ENCODE assay signal across 17 cellular contexts in the genomic region with DNA sequence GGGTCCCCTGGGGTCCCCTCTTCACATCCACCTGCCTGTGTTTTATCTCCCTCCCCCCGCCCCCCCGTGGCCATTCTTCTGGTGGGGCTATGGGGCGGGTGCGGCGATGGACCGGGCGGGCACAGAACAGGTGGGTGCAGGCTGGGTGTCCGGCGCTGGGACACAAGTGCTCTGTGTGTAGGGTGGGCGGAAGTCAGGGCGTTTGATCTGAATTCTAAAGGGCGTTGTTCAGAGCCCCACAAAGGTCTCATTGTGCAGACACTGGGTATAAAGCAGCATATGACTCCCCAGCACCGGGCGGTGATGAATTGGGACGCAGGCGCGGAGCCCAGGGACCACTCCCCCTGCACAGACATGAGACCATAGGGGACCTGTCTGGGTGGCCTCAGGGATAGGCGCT. TPM values are rescaled to one million over a fixed set of nuclear protein-coding genes. Genes with fewer than 3 reads are reported as not detected.
DNase-seq lines count a peak whose midpoint lies in the region.
"Had no signal": no experiment of that assay in that cellular context is flagged by ENCODE, and none has a peak within 500 bp of the region (broad histone marks: within the 10 kb centered on the region; RNA-seq: fewer than 3 reads in every experiment).

GJB1 (plus strand) TSS at position 296 of the 400 bp plus-strand sequence. CDS start 484 bp downstream, outside the sequence.

- H3K27me3 ChIP-seq in HAP-1 (ENCODE audit: low read depth): no peaks in the 10 kb centered on the region
- H3K27me3 ChIP-seq: esophagus muscularis mucosa had no signal

- peaks cover 6% of the 10 kb centered on the region; the same call in 1 of the 2 replicates for H3K4me1 ChIP-seq in HAP-1
- H3K4me1 ChIP-seq: esophagus muscularis mucosa had no signal

- no peaks in the 10 kb centered on the region for H3K36me3 ChIP-seq in HAP-1 (replicated peaks)
- H3K36me3 ChIP-seq: esophagus muscularis mucosa, thoracic aorta had no signal

- H3K4me3 ChIP-seq in HAP-1: no peak within 1 kb of the TSS
- H3K4me3 ChIP-seq: esophagus muscularis mucosa, thoracic aorta had no signal

- DNase-seq in SW480 (ENCODE audit: low spot score) (peak; percentile 94), head of caudate nucleus (peak; percentile 34 to 89 (median 73)), mucosa of gallbladder (ENCODE audit: low spot score) (no peak), NCI-H510A (lab: John Stamatoyannopoulos, UW) (no peak), HAP-1 (ENCODE audit: low spot score in 2 of 2) (no peak), NCI-H2171 treated with DMSO at 0.1 percent for 48 hours (lab: John Stamatoyannopoulos, UW) (no peak)
- no peak for DNase-seq in activated CD8-positive, alpha-beta memory T cell treated with anti-CD3 and anti-CD28 coated beads, Interleukin-2, amount 50 U/mL, for 4 hours
- DNase-seq: glutamatergic neuron, immature natural killer cell, NCI-H1930, RPMI8226 had no signal

- no peaks in the 10 kb centered on the region for H3K9me3 ChIP-seq in HAP-1
- H3K9me3 ChIP-seq: esophagus muscularis mucosa, thoracic aorta had no signal

- peak within 1 kb of the TSS; percentile 76 for H3K27ac ChIP-seq in temporal lobe (ENCODE audit: low read depth, low read length)
- H3K27ac ChIP-seq: esophagus muscularis mucosa, KMS-11, thoracic aorta had no signal

- intact Hi-C loops in head of caudate nucleus (cut with DNase I): no loop called here

- in situ Hi-C loops in HAP-1 (cut with MboI; ENCODE audit: low sequenced_read_pairs): no loop called here

RNA-seq across cellular contexts. Expression of gene GJB1, which starts in this region (rescaled TPM):
- total RNA-seq in mucosa of gallbladder (228 TPM), temporal lobe (under 0.01 TPM)
- total RNA-seq: bronchial epithelial cell; natural killer cell treated with Interleukin-12 subunit alpha and Interleukin-12 subunit beta and Interleukin-15 and Interleukin-18, amount 100 ng/mL, for 72 hours; thoracic aorta had no signal

Comparison
In these comparisons a context has a peak if more than half of its experiments do, and no peak if none do; other contexts are left out.
1. RNA of gene GJB1 (total RNA-seq): 228 TPM in mucosa of gallbladder (single experiment); under 0.01 TPM in temporal lobe (single experiment); every median in the first group is over 100 times any median in the second.
2. DNase-seq: peak in SW480 (single experiment) and head of caudate nucleus (42 of 42); none in mucosa of gallbladder (single experiment), NCI-H510A (single experiment), activated CD8-positive, alpha-beta memory T cell treated with anti-CD3 and anti-CD28 coated beads, Interleukin-2, amount 50 U/mL, for 4 hours (single experiment), HAP-1 (0 of 2) and NCI-H2171 treated with DMSO at 0.1 percent for 48 hours (single experiment).